22 cellular contexts compared by ENCODE assay signal in genomic region chr2:55611997-55612396, GRCh38. TPM values are rescaled to one million over a fixed set of nuclear protein-coding genes. Genes with fewer than 3 reads are reported as not detected.
DNase-seq lines count a peak whose midpoint lies in the region; ATAC-seq, FAIRE-seq and TF ChIP-seq lines count a peak whose summit lies in the region.
"Had no signal": no experiment of that assay in that cellular context is flagged by ENCODE, and none has a peak within 500 bp of the region (broad histone marks: within the 10 kb centered on the region; RNA-seq: fewer than 3 reads in every experiment).

No MANE protein-coding gene starts in this region.

- no peak overlapping the region for H3K4me3 Mint-ChIP-seq in activated CD4-positive, alpha-beta T cell treated with anti-CD3 and anti-CD28 coated beads, Interleukin-2, amount 10 ng/mL, durations not matched to agents 24 days and 14 days
- no peak overlapping the region for H3K4me3 Mint-ChIP-seq in activated CD4-positive, alpha-beta T cell treated with anti-CD3 and anti-CD28 coated beads for 36 hours
- no peak overlapping the region for H3K4me3 Mint-ChIP-seq in natural killer cell
- H3K4me3 Mint-ChIP-seq in natural killer cell treated with Interleukin-12 subunit alpha and Interleukin-12 subunit beta and Interleukin-15 and Interleukin-18, amount 100 ng/mL, for 72 hours = no peak overlapping the region
- H3K4me3 Mint-ChIP-seq in progenitor cell of endocrine pancreas (ENCODE audit: low read depth) = no peak overlapping the region
- H3K4me3 Mint-ChIP-seq: B cell had no signal

- no peak overlapping the region for H3K4me2 ChIP-seq in K562 (ENCODE audit: insufficient read depth, low read length)
- H3K4me2 ChIP-seq: A549; BLaER1 treated with 17β-estradiol and CSF1 and Interleukin-3, amounts not matched to agents 10 nM and 100 nM had no signal

- peaks cover 95% of the 10 kb centered on the region for H3K79me2 ChIP-seq in K562 (ENCODE audit: control insufficient read depth, insufficient read depth, low read length)

- in situ Hi-C loops in K562 (cut with MboI) = no loop called here

- H3K27ac ChIP-seq in K562 (ENCODE audit: extremely low read depth, low read depth, low read length) = no peak overlapping the region
- H3K27ac ChIP-seq: 22Rv1; A549; BLaER1 treated with 17β-estradiol and CSF1 and Interleukin-3, amounts not matched to agents 10 nM and 100 nM; C4-2B had no signal

- WGBS in K562 (ENCODE audit: insufficient coverage, low coverage, missing lambda C conversion rate) = 73% methylated on average over 1 of the region's 1 CpG

- H3K4me1 ChIP-seq in K562 (replicated peaks in 1 of 2; ENCODE audit: control insufficient read depth in 2 of 2, insufficient read depth in 2 of 2, low read length in 2 of 2) = peaks cover 5 to 20% of the 10 kb centered on the region in 2 experiments; a peak in 3 of 5 replicates

- no peak overlapping the region for H3K4me3 ChIP-seq in K562
- H3K4me3 ChIP-seq: A549; BLaER1 treated with 17β-estradiol and CSF1 and Interleukin-3, amounts not matched to agents 10 nM and 100 nM had no signal

- H3K9me3 ChIP-seq in K562 (replicated peaks; ENCODE audit: control insufficient read depth, insufficient read depth, low read depth, low read length) = no peaks in the 10 kb centered on the region
- H3K9me3 ChIP-seq: A549, Caco-2 had no signal

- TF ChIP-seq CTCF in natural killer cell (IDR thresholded peaks at IDR 0.05) (no peak), K562 (IDR thresholded peaks at IDR 0.05 in 2 of 3, conservative IDR thresholded peaks at IDR 0.05 in 1 of 3; ENCODE audit: insufficient read depth in 2 of 3, low read depth in 1 of 3, low read length in 3 of 3) (no peak), progenitor cell of endocrine pancreas (IDR thresholded peaks at IDR 0.05; ENCODE audit: unreplicated experiment) (no peak)

- no peak overlapping the region for H2AFZ ChIP-seq in K562 (ENCODE audit: low read depth, low read length)

- intact Hi-C loops in activated CD4-positive, alpha-beta T cell treated with anti-CD3 and anti-CD28 coated beads, Interleukin-2, amount 10 ng/mL, durations not matched to agents 24 days and 14 days (cut with micrococcal nuclease) = loop anchor here (10.0 kb wide), 1 partner anchor 47 kb away; no protein-coding TSS in a partner anchor
- intact Hi-C loops in activated CD4-positive, alpha-beta T cell treated with anti-CD3 and anti-CD28 coated beads for 36 hours (cut with DNase I, micrococcal nuclease) = loop anchor here (1.0 to 10.0 kb wide), 3 partner anchors 21 to 1037 kb away; partner anchors contain the start of gene EML6 (in 1 of the 2)
- intact Hi-C loops in natural killer cell (cut with micrococcal nuclease) (loop anchor here (10.0 kb wide), 1 partner anchor 377 kb away; the partner anchor contains the start of genes CLHC1 and RPS27A), K562 (cut with micrococcal nuclease) (no loop called here)

- no peaks in the 10 kb centered on the region for H3K27me3 Mint-ChIP-seq in activated CD4-positive, alpha-beta T cell treated with anti-CD3 and anti-CD28 coated beads, Interleukin-2, amount 10 ng/mL, durations not matched to agents 24 days and 14 days
- no peaks in the 10 kb centered on the region for H3K27me3 Mint-ChIP-seq in activated CD4-positive, alpha-beta T cell treated with anti-CD3 and anti-CD28 coated beads for 36 hours
- H3K27me3 Mint-ChIP-seq in natural killer cell (ENCODE audit: low read depth in 2 of 2) = no peaks in the 10 kb centered on the region
- no peaks in the 10 kb centered on the region for H3K27me3 Mint-ChIP-seq in natural killer cell treated with Interleukin-12 subunit alpha and Interleukin-12 subunit beta and Interleukin-15 and Interleukin-18, amount 100 ng/mL, for 72 hours
- H3K27me3 Mint-ChIP-seq in progenitor cell of endocrine pancreas = no peaks in the 10 kb centered on the region
- H3K27me3 Mint-ChIP-seq: B cell; CD4-positive, alpha-beta memory T cell had no signal

- peaks cover 32% of the 10 kb centered on the region for H3K4me1 Mint-ChIP-seq in activated CD4-positive, alpha-beta T cell treated with anti-CD3 and anti-CD28 coated beads, Interleukin-2, amount 10 ng/mL, durations not matched to agents 24 days and 14 days
- H3K4me1 Mint-ChIP-seq in activated CD4-positive, alpha-beta T cell treated with anti-CD3 and anti-CD28 coated beads for 36 hours = peaks cover 57% of the 10 kb centered on the region
- H3K4me1 Mint-ChIP-seq in natural killer cell = peaks cover 47 to 49% of the 10 kb centered on the region in 2 donors
- H3K4me1 Mint-ChIP-seq in natural killer cell treated with Interleukin-12 subunit alpha and Interleukin-12 subunit beta and Interleukin-15 and Interleukin-18, amount 100 ng/mL, for 72 hours (ENCODE audit: low read depth in 2 of 2) = peaks cover 25 to 43% of the 10 kb centered on the region in 2 donors
- H3K4me1 Mint-ChIP-seq in progenitor cell of endocrine pancreas (ENCODE audit: low read depth) = peaks cover 20% of the 10 kb centered on the region

- TF ChIP-seq RAD21 in K562 (CRISPR knock-in tag; conservative IDR thresholded peaks at IDR 0.05 in 1 of 2, IDR thresholded peaks at IDR 0.05 in 1 of 2) = no peak

- no peak for TF ChIP-seq EP300 in K562 (IDR thresholded peaks at IDR 0.05; ENCODE audit: low read length)

- POLR2A ChIA-PET in activated CD4-positive, alpha-beta T cell treated with anti-CD3 and anti-CD28 coated beads for 36 hours (lab: Charles Lee) = no interaction called here
- POLR2A ChIA-PET in K562 (lab: Yijun Ruan, JAX) = no interaction called here

- no peaks in the 10 kb centered on the region for H3K9me3 Mint-ChIP-seq in activated CD4-positive, alpha-beta T cell treated with anti-CD3 and anti-CD28 coated beads, Interleukin-2, amount 10 ng/mL, durations not matched to agents 24 days and 14 days
- no peaks in the 10 kb centered on the region for H3K9me3 Mint-ChIP-seq in activated CD4-positive, alpha-beta T cell treated with anti-CD3 and anti-CD28 coated beads for 36 hours (ENCODE audit: low read depth)
- H3K9me3 Mint-ChIP-seq in natural killer cell (no peaks in the 10 kb centered on the region), progenitor cell of endocrine pancreas (ENCODE audit: low read depth) (no peaks in the 10 kb centered on the region)
- H3K9me3 Mint-ChIP-seq in natural killer cell treated with Interleukin-12 subunit alpha and Interleukin-12 subunit beta and Interleukin-15 and Interleukin-18, amount 100 ng/mL, for 72 hours = no peaks in the 10 kb centered on the region
- H3K9me3 Mint-ChIP-seq: CD4-positive, alpha-beta memory T cell had no signal

- H3K27ac Mint-ChIP-seq in activated CD4-positive, alpha-beta T cell treated with anti-CD3 and anti-CD28 coated beads, Interleukin-2, amount 10 ng/mL, durations not matched to agents 24 days and 14 days = no peak overlapping the region
- no peak overlapping the region for H3K27ac Mint-ChIP-seq in activated CD4-positive, alpha-beta T cell treated with anti-CD3 and anti-CD28 coated beads for 36 hours
- peak overlapping the region; percentile 51 to 76 for H3K27ac Mint-ChIP-seq in natural killer cell
- no peak overlapping the region for H3K27ac Mint-ChIP-seq in natural killer cell treated with Interleukin-12 subunit alpha and Interleukin-12 subunit beta and Interleukin-15 and Interleukin-18, amount 100 ng/mL, for 72 hours
- peak overlapping the region; percentile 33 for H3K27ac Mint-ChIP-seq in progenitor cell of endocrine pancreas
- H3K27ac Mint-ChIP-seq: B cell had no signal

- no peak for FAIRE-seq in K562 (lab: Jason Lieb, UNC)
- FAIRE-seq: A549, D721Med, G401.6, GM12891 had no signal

- no peak overlapping the region for H3K9ac ChIP-seq in K562 (ENCODE audit: insufficient read depth in 1 of 2, low read depth in 2 of 2, low read length in 2 of 2)
- H3K9ac ChIP-seq: BLaER1 treated with 17β-estradiol and CSF1 and Interleukin-3, amounts not matched to agents 10 nM and 100 nM had no signal

- H3K27me3 ChIP-seq in K562 (ENCODE audit: control insufficient read depth in 2 of 2, insufficient read depth in 2 of 2, low read length in 2 of 2) = no peaks in the 10 kb centered on the region
- H3K27me3 ChIP-seq: BLaER1 treated with 17β-estradiol and CSF1 and Interleukin-3, amounts not matched to agents 10 nM and 100 nM had no signal

- TF ChIP-seq POLR2A in K562 (conservative IDR thresholded peaks at IDR 0.05) = no peak

- H3K36me3 Mint-ChIP-seq in activated CD4-positive, alpha-beta T cell treated with anti-CD3 and anti-CD28 coated beads, Interleukin-2, amount 10 ng/mL, durations not matched to agents 24 days and 14 days (ENCODE audit: low read depth) = peaks cover 43% of the 10 kb centered on the region
- H3K36me3 Mint-ChIP-seq in activated CD4-positive, alpha-beta T cell treated with anti-CD3 and anti-CD28 coated beads for 36 hours (ENCODE audit: low read depth) = peaks cover 52% of the 10 kb centered on the region
- H3K36me3 Mint-ChIP-seq in natural killer cell (peaks cover 7% of the 10 kb centered on the region), progenitor cell of endocrine pancreas (ENCODE audit: insufficient read depth) (peaks cover 15% of the 10 kb centered on the region)
- H3K36me3 Mint-ChIP-seq in natural killer cell treated with Interleukin-12 subunit alpha and Interleukin-12 subunit beta and Interleukin-15 and Interleukin-18, amount 100 ng/mL, for 72 hours = peaks cover 4% of the 10 kb centered on the region

- CTCF ChIA-PET in activated CD4-positive, alpha-beta T cell treated with anti-CD3 and anti-CD28 coated beads for 36 hours (lab: Charles Lee) = no interaction called here
- CTCF ChIA-PET in K562 (lab: Yijun Ruan, JAX; ENCODE audit: low intra/inter-chr PET ratio) = no interaction called here

- no peak for ATAC-seq in activated CD4-positive, alpha-beta T cell treated with anti-CD3 and anti-CD28 coated beads for 36 hours
- no peak for ATAC-seq in natural killer cell
- no peak for ATAC-seq in natural killer cell treated with Interleukin-12 subunit alpha and Interleukin-12 subunit beta and Interleukin-15 and Interleukin-18, amount 100 ng/mL, for 72 hours
- no peak for ATAC-seq in K562
- ATAC-seq in HG02973 (IDR thresholded peaks at IDR 0.05; ENCODE audit: unreplicated experiment) = no peak
- ATAC-seq in HG03280 (IDR thresholded peaks at IDR 0.05; ENCODE audit: unreplicated experiment) = no peak
- ATAC-seq: A549 had no signal

- H3K9me1 ChIP-seq in K562 (ENCODE audit: control insufficient read depth, insufficient read depth, low read length) = no peaks in the 10 kb centered on the region

- peaks cover 52% of the 10 kb centered on the region for H3K36me3 ChIP-seq in K562 (ENCODE audit: control insufficient read depth, insufficient read depth, low read length)

- BruUV-seq in K562 (replicated peaks; lab: Mats Ljungman, UMichigan) = no TSS peak

- no peaks in the 10 kb centered on the region; the same call in 1 of the 2 replicates for H4K20me1 ChIP-seq in K562 (replicated peaks; ENCODE audit: control insufficient read depth, insufficient read depth, low read length)

- DNase-seq in activated CD4-positive, alpha-beta T cell treated with anti-CD3 and anti-CD28 coated beads, Interleukin-2, amount 10 ng/mL, durations not matched to agents 24 days and 14 days = peak; percentile 40
- no peak for DNase-seq in activated CD4-positive, alpha-beta T cell treated with anti-CD3 and anti-CD28 coated beads for 36 hours
- DNase-seq in natural killer cell (no peak), K562 (ENCODE audit: extremely low read depth in 1 of 4, low spot score in 3 of 4) (no peak), progenitor cell of endocrine pancreas (ENCODE audit: low spot score, unreplicated experiment) (no peak)
- no peak for DNase-seq in natural killer cell treated with Interleukin-12 subunit alpha and Interleukin-12 subunit beta and Interleukin-15 and Interleukin-18, amount 100 ng/mL, for 72 hours (ENCODE audit: low spot score)
- DNase-seq: AML-193; Caco-2; Calu3; CD4-positive, alpha-beta memory T cell; DMS79 treated with DMSO at 0.1 percent for 48 hours; GF-D8 had no signal

RNA-seq across cellular contexts. Expression of gene PPP4R3B, which starts 5.4 kb away (rescaled TPM):
- total RNA-seq in activated CD4-positive, alpha-beta T cell treated with anti-CD3 and anti-CD28 coated beads, Interleukin-2, amount 10 ng/mL, durations not matched to agents 24 days and 14 days = 78.1 and 82.7 TPM in 2 replicates
- 10 to 100 TPM; 67.5 to 74.1 TPM for total RNA-seq in activated CD4-positive, alpha-beta T cell treated with anti-CD3 and anti-CD28 coated beads for 36 hours
- total RNA-seq in natural killer cell = 10 to 100 TPM; 65.1 to 97.9 (median 84.9) TPM
- 10 to 100 TPM; 80.1 to 92.4 TPM for total RNA-seq in natural killer cell treated with Interleukin-12 subunit alpha and Interleukin-12 subunit beta and Interleukin-15 and Interleukin-18, amount 100 ng/mL, for 72 hours
- total RNA-seq in K562 (2011; cell fraction: chromatin; rRNA removed; ENCODE audit: low replicate concordance) = 40.4 and 120 TPM in 2 replicates
- 17.2 and 19.1 TPM in 2 replicates for total RNA-seq in K562 (2011; cell fraction: nucleolus; rRNA removed)
- total RNA-seq in K562 (2011; cell fraction: nucleoplasm; rRNA removed) = 40.8 and 59.5 TPM in 2 replicates
- total RNA-seq in K562 (2014; rRNA removed) = 35.3 and 43.5 TPM in 2 replicates
- total RNA-seq in K562 (2014; rRNA removed; fragmentation: Illumina TruSeq; extraction: Trizol) = 51.6 and 57.3 TPM in 2 replicates
- total RNA-seq in K562 (2015; rRNA removed; fragmentation: Illumina TruSeq; extraction: Trizol) = 50.3 and 59.2 TPM in 2 replicates
- total RNA-seq in K562 (2021) = 43.6 and 50.1 TPM in 2 replicates
- polyA plus RNA-seq in K562 (2011; rRNA removed) = 31.1 and 41.9 TPM in 2 replicates
- polyA plus RNA-seq in K562 (2011; cell fraction: cytosol; rRNA removed) = 10.5 and 16.0 TPM in 2 replicates
- 16.6 and 21.7 TPM in 2 replicates for polyA plus RNA-seq in K562 (2011; cell fraction: nucleus; rRNA removed)
- 32.9 and 35.6 TPM in 2 replicates for polyA plus RNA-seq in K562 (2012)
- 45.0 and 48.2 TPM in 2 replicates for polyA plus RNA-seq in K562 (2014; fragmentation: Illumina TruSeq; extraction: Trizol)
- 10 to 100 TPM; 13.2 to 15.7 TPM for polyA plus RNA-seq in K562 (2014; fragmentation: Nextera tagmentation; extraction: Ambion mirVana)
- polyA plus RNA-seq in K562 (2014; rRNA removed) = 35.2 and 35.6 TPM in 2 replicates
- 51.3 and 56.4 TPM in 2 replicates for polyA minus RNA-seq in K562 (2011; rRNA and poly(A)+ RNA removed)
- 22.6 and 27.6 TPM in 2 replicates for polyA minus RNA-seq in K562 (2011; cell fraction: cytosol; rRNA and poly(A)+ RNA removed)
- 23.6 and 43.3 TPM in 2 replicates for polyA minus RNA-seq in K562 (2011; cell fraction: nucleus; rRNA and poly(A)+ RNA removed)
- total RNA-seq in progenitor cell of endocrine pancreas = 50.5 and 57.0 TPM in 2 replicates

Comparison
In these comparisons a context has a peak if more than half of its experiments do, and no peak if none do; other contexts are left out.
1. H3K27ac Mint-ChIP-seq: peak in natural killer cell (2 of 2) and progenitor cell of endocrine pancreas (single experiment); none in activated CD4-positive, alpha-beta T cell treated with anti-CD3 and anti-CD28 coated beads, Interleukin-2, amount 10 ng/mL, durations not matched to agents 24 days and 14 days (single experiment), activated CD4-positive, alpha-beta T cell treated with anti-CD3 and anti-CD28 coated beads for 36 hours (single experiment) and natural killer cell treated with Interleukin-12 subunit alpha and Interleukin-12 subunit beta and Interleukin-15 and Interleukin-18, amount 100 ng/mL, for 72 hours (0 of 2).